8 cellular contexts compared by ENCODE assay signal in the genomic region with DNA sequence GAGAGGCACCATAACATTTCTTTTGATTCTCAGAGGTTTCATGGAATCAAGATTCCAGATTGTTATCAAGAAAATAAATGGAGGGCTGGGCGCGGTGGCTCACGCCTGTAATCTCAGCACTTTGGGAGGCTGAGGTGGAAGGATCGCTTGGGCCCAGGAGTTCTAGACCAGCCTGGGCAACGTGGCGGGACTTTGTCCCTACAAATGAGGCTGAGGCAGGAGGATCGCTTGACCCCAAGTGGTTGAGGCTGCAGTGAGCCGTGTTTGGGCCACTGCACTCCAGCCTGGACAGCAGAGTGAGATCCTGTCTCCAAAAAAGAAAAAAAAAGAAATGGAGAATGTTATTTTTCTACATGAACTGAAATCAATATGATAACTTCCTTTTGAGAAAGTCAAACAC. TPM values are rescaled to one million over a fixed set of nuclear protein-coding genes. Genes with fewer than 3 reads are reported as not detected.
DNase-seq lines count a peak whose midpoint lies in the region; ATAC-seq and TF ChIP-seq lines count a peak whose summit lies in the region.

No MANE protein-coding gene starts in this region.

- H3K4me3 Mint-ChIP-seq in stimulated activated naive CD8-positive, alpha-beta T cell treated with anti-CD3 and anti-CD28 coated beads, Interleukin-15, Interleukin-2, amounts not matched to agents 100 ng/mL and 50 ng/mL, for 24 hours, result peak overlapping the region; percentile 92
- peak overlapping the region; percentile 89 for H3K4me3 Mint-ChIP-seq in MCF 10A (ENCODE audit: unreplicated experiment)

- peaks cover 71% of the 10 kb centered on the region for H3K4me1 Mint-ChIP-seq in stimulated activated naive CD8-positive, alpha-beta T cell treated with anti-CD3 and anti-CD28 coated beads, Interleukin-15, Interleukin-2, amounts not matched to agents 100 ng/mL and 50 ng/mL, for 24 hours (ENCODE audit: low read depth)
- H3K4me1 Mint-ChIP-seq in MCF 10A (ENCODE audit: insufficient read depth, unreplicated experiment), result peaks cover 26% of the 10 kb centered on the region

- peaks cover 8 to 12% of the 10 kb centered on the region in 2 donors for H3K36me3 ChIP-seq in mucosa of rectum (ENCODE audit: control insufficient read depth in 2 of 2, insufficient read depth in 2 of 2, low read length in 2 of 2)

- no peak for TF ChIP-seq CTCF in MCF 10A (IDR thresholded peaks at IDR 0.05; ENCODE audit: unreplicated experiment)

- H3K9me3 Mint-ChIP-seq in stimulated activated naive CD8-positive, alpha-beta T cell treated with anti-CD3 and anti-CD28 coated beads, Interleukin-15, Interleukin-2, amounts not matched to agents 100 ng/mL and 50 ng/mL, for 24 hours, result no peaks in the 10 kb centered on the region
- no peaks in the 10 kb centered on the region for H3K9me3 Mint-ChIP-seq in MCF 10A (ENCODE audit: unreplicated experiment)

- intact Hi-C loops in MCF 10A (cut with micrococcal nuclease), result no loop called here

- H3K27me3 ChIP-seq in mucosa of rectum (ENCODE audit: control insufficient read depth in 2 of 2, insufficient read depth in 2 of 2, low read length in 2 of 2), result no peaks in the 10 kb centered on the region

- H3K27ac ChIP-seq in mucosa of rectum (ENCODE audit: low read depth in 2 of 2, low read length in 2 of 2), result no peak overlapping the region

- CTCF ChIA-PET in MCF 10A (lab: Yijun Ruan, JAX), result no interaction called here

- BruUV-seq in MCF 10A (replicated peaks; lab: Mats Ljungman, UMichigan), result no TSS peak

- peaks cover 24 to 27% of the 10 kb centered on the region in 2 donors for H3K4me1 ChIP-seq in mucosa of rectum (ENCODE audit: control insufficient read depth in 2 of 2, insufficient read depth in 2 of 2, low read length in 2 of 2)

- H3K4me3 ChIP-seq in mucosa of rectum (ENCODE audit: low read length in 2 of 2), result peak overlapping the region; percentile 98 to 99

- POLR2A ChIA-PET in MCF 10A (lab: Yijun Ruan, JAX), result interaction anchor here (0.6 to 3.6 kb wide), 6 partner anchors 11 to 260 kb away, joined by 3 to 30 read pairs (median 5); no protein-coding TSS in a partner anchor

- ATAC-seq in stimulated activated naive CD8-positive, alpha-beta T cell treated with anti-CD3 and anti-CD28 coated beads, Interleukin-15, Interleukin-2, amounts not matched to agents 100 U/mL and 50 U/mL, for 24 hours, result no peak
- ATAC-seq in GM19035 (IDR thresholded peaks at IDR 0.05; ENCODE audit: unreplicated experiment), result no peak

- H3K9ac ChIP-seq in mucosa of rectum (ENCODE audit: low read depth in 1 of 2, low read length in 2 of 2), result no peak overlapping the region

- H3K27ac Mint-ChIP-seq in stimulated activated naive CD8-positive, alpha-beta T cell treated with anti-CD3 and anti-CD28 coated beads, Interleukin-15, Interleukin-2, amounts not matched to agents 100 ng/mL and 50 ng/mL, for 24 hours, result no peak overlapping the region
- H3K27ac Mint-ChIP-seq in MCF 10A (ENCODE audit: low read depth, unreplicated experiment), result peak overlapping the region; percentile 99

- no peaks in the 10 kb centered on the region for H3K9me3 ChIP-seq in mucosa of rectum (ENCODE audit: control insufficient read depth in 2 of 2, low read length in 2 of 2)

- DNase-seq in stimulated activated naive CD8-positive, alpha-beta T cell treated with anti-CD3 and anti-CD28 coated beads, Interleukin-15, Interleukin-2, amounts not matched to agents 100 U/mL and 50 U/mL, for 24 hours, result no peak
- DNase-seq in MCF 10A (ENCODE audit: unreplicated experiment) (no peak), pons (ENCODE audit: low spot score) (no peak), cerebellar cortex (ENCODE audit: low spot score) (no peak), GM19238 (ENCODE audit: insufficient read length, low spot score) (no peak)

- peaks cover 37% of the 10 kb centered on the region for H3K36me3 Mint-ChIP-seq in stimulated activated naive CD8-positive, alpha-beta T cell treated with anti-CD3 and anti-CD28 coated beads, Interleukin-15, Interleukin-2, amounts not matched to agents 100 ng/mL and 50 ng/mL, for 24 hours (ENCODE audit: low read depth)
- peaks cover 30% of the 10 kb centered on the region for H3K36me3 Mint-ChIP-seq in MCF 10A (ENCODE audit: insufficient read depth, unreplicated experiment)

- H3K27me3 Mint-ChIP-seq in stimulated activated naive CD8-positive, alpha-beta T cell treated with anti-CD3 and anti-CD28 coated beads, Interleukin-15, Interleukin-2, amounts not matched to agents 100 ng/mL and 50 ng/mL, for 24 hours, result no peaks in the 10 kb centered on the region
- no peaks in the 10 kb centered on the region for H3K27me3 Mint-ChIP-seq in MCF 10A (ENCODE audit: insufficient read depth, unreplicated experiment)

RNA-seq across cellular contexts. Expression of a gene that starts 1.3 kb away (rescaled TPM):
- total RNA-seq in MCF 10A (2022), result 69.7 and 71.3 TPM in 2 replicates

RNA-seq across cellular contexts. Expression of a gene that starts 1.7 kb away (rescaled TPM):
- total RNA-seq in MCF 10A (2022), result 245 and 279 TPM in 2 replicates
